ENCODE assay signal across 1 cellular context in the genomic region with DNA sequence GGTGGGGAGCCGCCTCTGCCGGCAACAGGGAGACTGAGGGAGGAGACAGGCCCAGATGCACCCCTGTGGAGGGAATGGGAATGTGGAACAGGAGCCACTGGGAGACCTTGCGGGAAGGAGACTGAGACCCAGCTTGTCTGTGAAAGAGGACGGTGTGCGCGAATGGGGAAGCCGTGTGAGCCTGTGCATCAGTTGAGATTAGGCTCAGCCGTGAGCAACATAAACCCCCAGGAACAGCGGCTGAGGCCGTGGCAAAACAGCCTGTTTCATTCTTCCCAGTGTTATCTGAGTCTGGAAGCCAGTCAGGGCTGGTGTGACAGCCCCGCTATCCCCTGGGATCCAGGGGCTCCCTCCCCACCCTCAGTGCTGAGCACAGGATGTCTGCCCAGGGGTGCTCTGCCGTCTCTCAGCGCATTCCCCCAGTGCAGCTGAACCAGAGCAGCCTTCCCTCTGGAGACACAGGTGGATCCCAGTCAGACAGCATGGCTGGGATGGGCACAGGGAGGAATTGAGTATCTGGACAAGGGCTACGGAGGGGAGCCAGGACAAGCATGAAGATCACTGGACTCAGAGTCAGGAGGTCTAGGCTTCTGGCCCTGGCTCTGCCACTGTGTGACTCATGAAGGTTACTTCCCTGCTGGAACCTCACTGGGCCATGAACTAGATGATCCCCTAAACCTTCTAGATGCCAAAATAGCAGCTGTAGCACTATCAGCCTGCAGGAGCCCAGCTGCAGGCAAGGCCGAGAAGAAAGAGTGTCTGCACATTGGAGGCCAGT.
TF ChIP-seq lines count a peak whose summit lies in the region.

No MANE protein-coding gene starts in this region.

TF ChIP-seq in HepG2, 621 proteins besides CTCF, POLR2A, EP300 and RAD21:
- TF ChIP-seq SALL2 (CRISPR knock-in tag; IDR thresholded peaks at IDR 0.05) (no peak), RFX3 (CRISPR knock-in tag; IDR thresholded peaks at IDR 0.05) (no peak), NFIC (IDR thresholded peaks at IDR 0.05; ENCODE audit: low read length) (no peak), MTF1 (CRISPR knock-in tag; IDR thresholded peaks at IDR 0.05) (no peak), PCBP2 (optimal IDR thresholded peaks at IDR 0.05; ENCODE audit: low read depth, low read length, poor library complexity, severe bottlenecking) (no peak), POGK (CRISPR knock-in tag; conservative IDR thresholded peaks at IDR 0.05) (no peak), AGO2 (optimal IDR thresholded peaks at IDR 0.05; ENCODE audit: low read depth, low read length) (peak; percentile 19), KDM1A (CRISPR knock-in tag; IDR thresholded peaks at IDR 0.05) (no peak), HINFP (CRISPR knock-in tag; IDR thresholded peaks at IDR 0.05; ENCODE audit: low read depth) (no peak), ZNF713 (CRISPR knock-in tag; IDR thresholded peaks at IDR 0.05) (no peak), ESRRA (CRISPR knock-in tag; IDR thresholded peaks at IDR 0.05; ENCODE audit: low read depth) (no peak), ZNF451 (CRISPR knock-in tag; IDR thresholded peaks at IDR 0.05) (no peak), EEA1 (CRISPR knock-in tag; IDR thresholded peaks at IDR 0.05; ENCODE audit: borderline replicate concordance) (no peak), ZNF263 (CRISPR knock-in tag; IDR thresholded peaks at IDR 0.05) (0 out of 2 replicates have a peak, but pooled peaks have one; percentile 2), ZNF83 (CRISPR knock-in tag; IDR thresholded peaks at IDR 0.05; ENCODE audit: borderline replicate concordance) (no peak), GZF1 (CRISPR knock-in tag; IDR thresholded peaks at IDR 0.05) (no peak), NCOA1 (CRISPR knock-in tag; IDR thresholded peaks at IDR 0.05) (no peak)
- TF ChIP-seq, protein P1, sequence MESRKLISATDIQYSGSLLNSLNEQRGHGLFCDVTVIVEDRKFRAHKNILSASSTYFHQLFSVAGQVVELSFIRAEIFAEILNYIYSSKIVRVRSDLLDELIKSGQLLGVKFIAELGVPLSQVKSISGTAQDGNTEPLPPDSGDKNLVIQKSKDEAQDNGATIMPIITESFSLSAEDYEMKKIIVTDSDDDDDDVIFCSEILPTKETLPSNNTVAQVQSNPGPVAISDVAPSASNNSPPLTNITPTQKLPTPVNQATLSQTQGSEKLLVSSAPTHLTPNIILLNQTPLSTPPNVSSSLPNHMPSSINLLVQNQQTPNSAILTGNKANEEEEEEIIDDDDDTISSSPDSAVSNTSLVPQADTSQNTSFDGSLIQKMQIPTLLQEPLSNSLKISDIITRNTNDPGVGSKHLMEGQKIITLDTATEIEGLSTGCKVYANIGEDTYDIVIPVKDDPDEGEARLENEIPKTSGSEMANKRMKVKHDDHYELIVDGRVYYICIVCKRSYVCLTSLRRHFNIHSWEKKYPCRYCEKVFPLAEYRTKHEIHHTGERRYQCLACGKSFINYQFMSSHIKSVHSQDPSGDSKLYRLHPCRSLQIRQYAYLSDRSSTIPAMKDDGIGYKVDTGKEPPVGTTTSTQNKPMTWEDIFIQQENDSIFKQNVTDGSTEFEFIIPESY (CRISPR knock-in tag; IDR thresholded peaks at IDR 0.05) = peak; percentile 56; the same call in 1 of the 2 replicates
- TF ChIP-seq, protein P2, sequence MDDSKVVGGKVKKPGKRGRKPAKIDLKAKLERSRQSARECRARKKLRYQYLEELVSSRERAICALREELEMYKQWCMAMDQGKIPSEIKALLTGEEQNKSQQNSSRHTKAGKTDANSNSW (CRISPR knock-in tag; IDR thresholded peaks at IDR 0.05; ENCODE audit: borderline replicate concordance) = no peak
TF ChIP-seq in HepG2: peak in this region for 3.
